Comparison of ENCODE assay signal across 1 cellular context in genomic region chr10:110872145-110872983, GRCh38.
TF ChIP-seq lines count a peak whose summit lies in the region.

No MANE protein-coding gene starts in this region.

TF ChIP-seq in A549, 52 proteins besides CTCF, POLR2A, EP300 and RAD21 (continued from another document):
- peak; percentile 42; the same call in 1 of the 2 replicates for TF ChIP-seq ATOH8 (CRISPR knock-in tag; IDR thresholded peaks at IDR 0.05; ENCODE audit: low read depth)
- no peak for TF ChIP-seq KDM1A (IDR thresholded peaks at IDR 0.05; ENCODE audit: low read depth)
- no peak for TF ChIP-seq HOXB13 (CRISPR knock-in tag; IDR thresholded peaks at IDR 0.05; ENCODE audit: low read depth)
- no peak for TF ChIP-seq RFX5 (IDR thresholded peaks at IDR 0.05)
- no peak for TF ChIP-seq CBX8 (IDR thresholded peaks at IDR 0.05)
- TF ChIP-seq EHF (CRISPR knock-in tag; IDR thresholded peaks at IDR 0.05): no peak
- TF ChIP-seq, protein P1, sequence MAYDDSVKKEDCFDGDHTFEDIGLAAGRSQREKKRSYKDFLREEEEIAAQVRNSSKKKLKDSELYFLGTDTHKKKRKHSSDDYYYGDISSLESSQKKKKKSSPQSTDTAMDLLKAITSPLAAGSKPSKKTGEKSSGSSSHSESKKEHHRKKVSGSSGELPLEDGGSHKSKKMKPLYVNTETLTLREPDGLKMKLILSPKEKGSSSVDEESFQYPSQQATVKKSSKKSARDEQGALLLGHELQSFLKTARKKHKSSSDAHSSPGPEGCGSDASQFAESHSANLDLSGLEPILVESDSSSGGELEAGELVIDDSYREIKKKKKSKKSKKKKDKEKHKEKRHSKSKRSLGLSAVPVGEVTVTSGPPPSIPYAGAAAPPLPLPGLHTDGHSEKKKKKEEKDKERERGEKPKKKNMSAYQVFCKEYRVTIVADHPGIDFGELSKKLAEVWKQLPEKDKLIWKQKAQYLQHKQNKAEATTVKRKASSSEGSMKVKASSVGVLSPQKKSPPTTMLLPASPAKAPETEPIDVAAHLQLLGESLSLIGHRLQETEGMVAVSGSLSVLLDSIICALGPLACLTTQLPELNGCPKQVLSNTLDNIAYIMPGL (CRISPR knock-in tag; IDR thresholded peaks at IDR 0.05; ENCODE audit: borderline replicate concordance): peak; percentile 67; the same call in 1 of the 2 replicates
- no peak for TF ChIP-seq RCOR1 (IDR thresholded peaks at IDR 0.05; ENCODE audit: low read depth, low read length)
- TF ChIP-seq NR3C1 (IDR thresholded peaks at IDR 0.05): no peak
- TF ChIP-seq NPAS2 (CRISPR knock-in tag; IDR thresholded peaks at IDR 0.05; ENCODE audit: borderline replicate concordance): no peak
- no peak for TF ChIP-seq HEYL (CRISPR knock-in tag; IDR thresholded peaks at IDR 0.05)
- no peak for TF ChIP-seq HOXA7 (CRISPR knock-in tag; IDR thresholded peaks at IDR 0.05)
- no peak for TF ChIP-seq FOXS1 (CRISPR knock-in tag; IDR thresholded peaks at IDR 0.05)
- no peak for TF ChIP-seq CHD2 (IDR thresholded peaks at IDR 0.05; ENCODE audit: low read length, partially characterized antibody)
- TF ChIP-seq MAZ (IDR thresholded peaks at IDR 0.05; ENCODE audit: borderline replicate concordance, low read depth, low read length): no peak
- no peak for TF ChIP-seq CHD4 (IDR thresholded peaks at IDR 0.05; ENCODE audit: borderline replicate concordance)
- no peak for TF ChIP-seq JUNB (IDR thresholded peaks at IDR 0.05)
- no peak for TF ChIP-seq USF2 (IDR thresholded peaks at IDR 0.05)
- TF ChIP-seq RNF2 (IDR thresholded peaks at IDR 0.05; ENCODE audit: borderline replicate concordance, low read depth): no peak
- TF ChIP-seq MAFK (IDR thresholded peaks at IDR 0.05; ENCODE audit: partially characterized antibody): no peak
- no peak for TF ChIP-seq SREBF2 (IDR thresholded peaks at IDR 0.05)
- peak; percentile 20; the same call in 1 of the 2 replicates for TF ChIP-seq TP53 (CRISPR knock-in tag; IDR thresholded peaks at IDR 0.05)
- TF ChIP-seq POLR2AphosphoS2 (conservative IDR thresholded peaks at IDR 0.05; ENCODE audit: low read length): no peak
- peak; percentile 85 for TF ChIP-seq E2F6 (IDR thresholded peaks at IDR 0.05; ENCODE audit: borderline replicate concordance, low read depth)
- TF ChIP-seq PBX3 (IDR thresholded peaks at IDR 0.05): no peak
- no peak; the same call in 1 of the 2 replicates for TF ChIP-seq MYC (IDR thresholded peaks at IDR 0.05; ENCODE audit: borderline replicate concordance, low read length)
- no peak for TF ChIP-seq GATA3 (IDR thresholded peaks at IDR 0.05; ENCODE audit: borderline replicate concordance)
- TF ChIP-seq HES2 (IDR thresholded peaks at IDR 0.05): no peak
- no peak for TF ChIP-seq ZNF302 (CRISPR knock-in tag; IDR thresholded peaks at IDR 0.05)
- TF ChIP-seq ZSCAN20 (CRISPR knock-in tag; IDR thresholded peaks at IDR 0.05): no peak
- TF ChIP-seq, protein P2, sequence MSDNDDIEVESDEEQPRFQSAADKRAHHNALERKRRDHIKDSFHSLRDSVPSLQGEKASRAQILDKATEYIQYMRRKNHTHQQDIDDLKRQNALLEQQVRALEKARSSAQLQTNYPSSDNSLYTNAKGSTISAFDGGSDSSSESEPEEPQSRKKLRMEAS (IDR thresholded peaks at IDR 0.05): peak; percentile 91
- 0 out of 2 replicates have a peak, but pooled peaks have one; percentile 9 for TF ChIP-seq FOSB (CRISPR knock-in tag; IDR thresholded peaks at IDR 0.05)
- TF ChIP-seq EHMT2 (IDR thresholded peaks at IDR 0.05; ENCODE audit: low read depth): no peak
